In the genomic region with DNA sequence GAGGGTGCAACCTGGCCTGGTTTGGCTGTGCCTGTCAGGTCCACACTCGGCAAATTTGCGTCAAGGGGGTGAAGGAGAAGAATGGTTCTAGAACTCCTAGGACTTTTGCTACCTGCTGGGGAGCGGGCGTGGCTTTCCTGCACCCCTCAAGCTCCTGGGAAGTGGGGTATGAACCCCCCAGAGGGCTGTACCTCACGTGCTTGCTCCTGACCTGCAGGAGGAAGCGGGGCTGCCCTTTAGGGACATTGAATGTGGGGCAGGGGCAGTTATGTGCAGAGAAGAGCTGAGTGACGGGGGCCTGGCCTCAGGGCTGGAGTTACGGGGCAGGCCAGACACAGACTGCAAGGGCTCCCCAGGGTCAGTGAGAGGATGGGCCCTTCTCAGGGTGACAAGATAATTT, we compare ENCODE assay signal across 20 cellular contexts.
A peak's percentile ranks its signal among the peaks of the same experiment; 100 is the strongest.
DNase-seq lines count a peak whose midpoint lies in the region; ATAC-seq and TF ChIP-seq lines count a peak whose summit lies in the region.
"Had no signal": no experiment of that assay in that cellular context is flagged by ENCODE, and none has a peak within 500 bp of the region (broad histone marks: within the 10 kb centered on the region; RNA-seq: fewer than 3 reads in every experiment).

No MANE protein-coding gene starts in this region.

- no peaks in the 10 kb centered on the region for H3K36me3 ChIP-seq in heart right ventricle
- H3K36me3 ChIP-seq: MG63, SJCRH30 had no signal

- H3K36me3 Mint-ChIP-seq in IgD-negative memory B cell: peaks cover 12% of the 10 kb centered on the region
- H3K36me3 Mint-ChIP-seq in immature natural killer cell: peaks cover 19 to 39% (median 21%) of the 10 kb centered on the region in 3 donors
- H3K36me3 Mint-ChIP-seq in stimulated activated effector memory CD8-positive, alpha-beta T cell treated with anti-CD3 and anti-CD28 coated beads, Interleukin-12 subunit alpha, Interleukin-12 subunit beta, amount 100 ng/mL, for 72 hours: peaks cover 63% of the 10 kb centered on the region

- H3K27ac Mint-ChIP-seq in IgD-negative memory B cell (peak overlapping the region; percentile 43 to 80 (median 71)), immature natural killer cell (peak overlapping the region in 5 of 6 donors; percentile 66 to 95 (median 75))
- H3K27ac Mint-ChIP-seq in stimulated activated effector memory CD8-positive, alpha-beta T cell treated with anti-CD3 and anti-CD28 coated beads, Interleukin-12 subunit alpha, Interleukin-12 subunit beta, amount 100 ng/mL, for 72 hours: peak overlapping the region; percentile 73

- peaks cover 0 to 8% (median 0%) of the 10 kb centered on the region in 7 donors for H3K27me3 ChIP-seq in heart right ventricle
- H3K27me3 ChIP-seq: MG63, SJCRH30 had no signal

- no peak for TF ChIP-seq CTCF in heart right ventricle (IDR thresholded peaks at IDR 0.05)

- H3K4me1 Mint-ChIP-seq in IgD-negative memory B cell (peaks cover 5 to 10% (median 7%) of the 10 kb centered on the region in 3 donors), immature natural killer cell (peaks cover 43 to 45% of the 10 kb centered on the region in 2 donors)
- H3K4me1 Mint-ChIP-seq in stimulated activated effector memory CD8-positive, alpha-beta T cell treated with anti-CD3 and anti-CD28 coated beads, Interleukin-12 subunit alpha, Interleukin-12 subunit beta, amount 100 ng/mL, for 72 hours: peaks cover 37% of the 10 kb centered on the region

- H3K9me3 ChIP-seq in heart right ventricle: peaks cover 0 to 5% (median 0%) of the 10 kb centered on the region in 11 donors
- H3K9me3 ChIP-seq: MG63 had no signal

- no peaks in the 10 kb centered on the region for H3K4me1 ChIP-seq in heart right ventricle

- H3K27me3 Mint-ChIP-seq in IgD-negative memory B cell (no peaks in the 10 kb centered on the region), immature natural killer cell (ENCODE audit: low read depth in 3 of 3) (peaks cover 22 to 38% (median 31%) of the 10 kb centered on the region in 3 donors)

- H3K9me3 Mint-ChIP-seq in IgD-negative memory B cell (peaks cover 0 to 2% (median 0%) of the 10 kb centered on the region in 3 donors), immature natural killer cell (no peaks in the 10 kb centered on the region)
- no peaks in the 10 kb centered on the region for H3K9me3 Mint-ChIP-seq in stimulated activated effector memory CD8-positive, alpha-beta T cell treated with anti-CD3 and anti-CD28 coated beads, Interleukin-12 subunit alpha, Interleukin-12 subunit beta, amount 100 ng/mL, for 72 hours

- ATAC-seq in Right ventricle myocardium inferior (no peak), heart right ventricle (no peak)
- no peak for ATAC-seq in stimulated activated effector memory CD8-positive, alpha-beta T cell treated with anti-CD3 and anti-CD28 coated beads, Interleukin-12 subunit alpha, Interleukin-12 subunit beta, amount 100 ng/mL, for 72 hours

- intact Hi-C loops in Right ventricle myocardium inferior (cut with DNase I) (no loop called here), heart right ventricle (cut with DNase I) (no loop called here)

- H3K4me3 ChIP-seq in heart right ventricle: no peak overlapping the region
- H3K4me3 ChIP-seq: BLaER1 treated with 17β-estradiol and CSF1 and Interleukin-3, amounts not matched to agents 10 nM and 100 nM; MG63; SJCRH30 had no signal

- H3K4me3 Mint-ChIP-seq in IgD-negative memory B cell (peak overlapping the region in 1 of 4 donors; percentile 48), immature natural killer cell (no peak overlapping the region)
- no peak overlapping the region for H3K4me3 Mint-ChIP-seq in stimulated activated effector memory CD8-positive, alpha-beta T cell treated with anti-CD3 and anti-CD28 coated beads, Interleukin-12 subunit alpha, Interleukin-12 subunit beta, amount 100 ng/mL, for 72 hours

- 90 to 96% methylated on average over 8 of the region's 8 CpGs for WGBS in heart right ventricle, 2 donors

- peak; percentile 62 for DNase-seq in Right ventricle myocardium inferior (ENCODE audit: missing footprints)
- DNase-seq in heart right ventricle: no peak
- DNase-seq in immature natural killer cell: no peak
- no peak for DNase-seq in stimulated activated effector memory CD8-positive, alpha-beta T cell treated with anti-CD3 and anti-CD28 coated beads, Interleukin-12 subunit alpha, Interleukin-12 subunit beta, amount 100 ng/mL, for 72 hours (ENCODE audit: low spot score in 2 of 2)
- no peak for DNase-seq in NCI-H1048 (lab: John Stamatoyannopoulos, UW)
- no peak for DNase-seq in KG1 (lab: John Stamatoyannopoulos, UW)
- DNase-seq in A172 (ENCODE audit: low spot score): no peak
- DNase-seq: DMS 273 treated with DMSO at 0.1 percent for 48 hours, IMR-90, Kasumi-1, MG63, NCI-H1092, NCI-H1436 treated with DMSO at 0.1 percent for 48 hours, NCI-H2029, NCI-H345, NCI-H524 treated with DMSO at 0.1 percent for 48 hours, SJCRH30 had no signal

- H3K27ac ChIP-seq in heart right ventricle: no peak overlapping the region
- H3K27ac ChIP-seq: HL-60, SJCRH30 had no signal
